Comparison of ENCODE assay signal across 1 cellular context in the genomic region with DNA sequence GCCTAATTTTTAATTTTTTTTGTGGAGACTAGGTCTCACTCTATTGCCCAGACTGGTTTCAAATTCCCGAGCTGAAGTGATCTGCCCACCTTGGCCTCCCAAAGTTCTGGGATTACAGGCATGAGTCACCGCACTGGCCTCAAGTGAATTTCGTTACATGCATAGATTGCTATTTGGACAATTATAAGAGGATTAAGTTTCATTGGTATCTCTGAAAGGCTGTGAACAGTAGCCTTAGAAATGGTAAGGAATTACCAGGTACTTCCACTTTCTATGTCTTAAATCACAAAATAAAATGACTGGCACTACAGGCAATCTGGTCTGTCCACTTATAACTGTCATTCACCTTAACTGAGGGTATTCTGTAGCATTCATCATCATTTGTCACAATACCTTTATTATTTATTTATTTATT.
TF ChIP-seq lines count a peak whose summit lies in the region.

No MANE protein-coding gene starts in this region.

TF ChIP-seq in K562, 482 proteins besides CTCF, POLR2A, EP300 and RAD21:
- TF ChIP-seq, protein P1, sequence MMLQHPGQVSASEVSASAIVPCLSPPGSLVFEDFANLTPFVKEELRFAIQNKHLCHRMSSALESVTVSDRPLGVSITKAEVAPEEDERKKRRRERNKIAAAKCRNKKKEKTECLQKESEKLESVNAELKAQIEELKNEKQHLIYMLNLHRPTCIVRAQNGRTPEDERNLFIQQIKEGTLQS (IDR thresholded peaks at IDR 0.05): peak; percentile 35; the same call in 1 of the 2 replicates
- TF ChIP-seq, protein P1 (CRISPR knock-in tag; conservative IDR thresholded peaks at IDR 0.05): no peak
- TF ChIP-seq FOSL1 (tag; conservative IDR thresholded peaks at IDR 0.05) (0 out of 2 replicates have a peak, but pooled peaks have one; percentile 20), HDAC8 (tag; IDR thresholded peaks at IDR 0.05) (no peak)
